ENCODE assay signal across 8 cellular contexts in genomic region chr12:32549675-32550079, GRCh38.
A peak's percentile ranks its signal among the peaks of the same experiment; 100 is the strongest.
DNase-seq lines count a peak whose midpoint lies in the region; ATAC-seq and TF ChIP-seq lines count a peak whose summit lies in the region.

No MANE protein-coding gene starts in this region.

- H3K4me3 Mint-ChIP-seq in CD14-positive monocyte = peak overlapping the region; percentile 38 to 39
- H3K4me3 Mint-ChIP-seq in MCF 10A (ENCODE audit: unreplicated experiment) = no peak overlapping the region

- no peaks in the 10 kb centered on the region for H3K9me3 ChIP-seq in sigmoid colon

- H3K4me3 ChIP-seq in sigmoid colon = no peak overlapping the region

- no peak for TF ChIP-seq POLR2A in sigmoid colon (IDR thresholded peaks at IDR 0.05)

- TF ChIP-seq EP300 in sigmoid colon (IDR thresholded peaks at IDR 0.05) = no peak

- no peaks in the 10 kb centered on the region for H3K27me3 Mint-ChIP-seq in CD14-positive monocyte (ENCODE audit: low read depth in 3 of 3)
- no peaks in the 10 kb centered on the region for H3K27me3 Mint-ChIP-seq in MCF 10A (ENCODE audit: insufficient read depth, unreplicated experiment)

- peaks cover 0 to 13% (median 9%) of the 10 kb centered on the region in 4 donors for H3K4me1 ChIP-seq in sigmoid colon

- H3K27me3 ChIP-seq in sigmoid colon = no peaks in the 10 kb centered on the region

- CTCF ChIA-PET in MCF 10A (lab: Yijun Ruan, JAX) = interaction anchor here (0.7 to 0.9 kb wide), 2 partner anchors 26 to 66 kb away, joined by 3 read pairs; no protein-coding TSS in a partner anchor

- WGBS in sigmoid colon, 2 donors = 64 to 76% methylated on average over 8 of the region's 8 CpGs

- DNase-seq in CD14-positive monocyte (ENCODE audit: low spot score) (no peak), MCF 10A (ENCODE audit: unreplicated experiment) (no peak), iris pigment epithelial cell (ENCODE audit: low read depth) (peak; percentile 66), sigmoid colon (no peak), HuH-7.5 (ENCODE audit: low spot score) (no peak), H4 (ENCODE audit: low spot score) (no peak), NCI-H345 treated with DMSO at 0.1 percent for 48 hours (lab: John Stamatoyannopoulos, UW; ENCODE audit: unreplicated experiment) (no peak)

- ATAC-seq in GM21529 (IDR thresholded peaks at IDR 0.05; ENCODE audit: unreplicated experiment) = no peak

- H3K27ac ChIP-seq in sigmoid colon = peak overlapping the region; percentile 27 to 63 (median 44)

- intact Hi-C loops in CD14-positive monocyte (cut with micrococcal nuclease) = no loop called here
- intact Hi-C loops in MCF 10A (cut with micrococcal nuclease) = no loop called here
- intact Hi-C loops in sigmoid colon (cut with DNase I) = no loop called here

- H3K4me1 Mint-ChIP-seq in CD14-positive monocyte (peaks cover 36% of the 10 kb centered on the region), MCF 10A (ENCODE audit: insufficient read depth, unreplicated experiment) (peaks cover 32% of the 10 kb centered on the region)

- H3K36me3 ChIP-seq in sigmoid colon = no peaks in the 10 kb centered on the region

- H3K27ac Mint-ChIP-seq in CD14-positive monocyte = peak overlapping the region; percentile 3 to 91 (median 64)
- peak overlapping the region; percentile 74 for H3K27ac Mint-ChIP-seq in MCF 10A (ENCODE audit: low read depth, unreplicated experiment)

- POLR2A ChIA-PET in MCF 10A (lab: Yijun Ruan, JAX) = interaction anchor here (1.1 kb wide), 1 partner anchor 19 kb away, joined by 3 read pairs; no protein-coding TSS in a partner anchor

- no peak for TF ChIP-seq CTCF in CD14-positive monocyte (IDR thresholded peaks at IDR 0.05)
- TF ChIP-seq CTCF in MCF 10A (IDR thresholded peaks at IDR 0.05; ENCODE audit: unreplicated experiment) = no peak
- TF ChIP-seq CTCF in sigmoid colon (IDR thresholded peaks at IDR 0.05) = no peak

- H3K36me3 Mint-ChIP-seq in CD14-positive monocyte (peaks cover 26 to 37% of the 10 kb centered on the region in 2 donors), MCF 10A (ENCODE audit: insufficient read depth, unreplicated experiment) (peaks cover 19% of the 10 kb centered on the region)

- BruUV-seq in MCF 10A (replicated peaks; lab: Mats Ljungman, UMichigan) = no TSS peak

- H3K9me3 Mint-ChIP-seq in CD14-positive monocyte (peaks cover 0 to 1% (median 0%) of the 10 kb centered on the region in 7 donors), MCF 10A (ENCODE audit: unreplicated experiment) (no peaks in the 10 kb centered on the region)
